In the genomic region with DNA sequence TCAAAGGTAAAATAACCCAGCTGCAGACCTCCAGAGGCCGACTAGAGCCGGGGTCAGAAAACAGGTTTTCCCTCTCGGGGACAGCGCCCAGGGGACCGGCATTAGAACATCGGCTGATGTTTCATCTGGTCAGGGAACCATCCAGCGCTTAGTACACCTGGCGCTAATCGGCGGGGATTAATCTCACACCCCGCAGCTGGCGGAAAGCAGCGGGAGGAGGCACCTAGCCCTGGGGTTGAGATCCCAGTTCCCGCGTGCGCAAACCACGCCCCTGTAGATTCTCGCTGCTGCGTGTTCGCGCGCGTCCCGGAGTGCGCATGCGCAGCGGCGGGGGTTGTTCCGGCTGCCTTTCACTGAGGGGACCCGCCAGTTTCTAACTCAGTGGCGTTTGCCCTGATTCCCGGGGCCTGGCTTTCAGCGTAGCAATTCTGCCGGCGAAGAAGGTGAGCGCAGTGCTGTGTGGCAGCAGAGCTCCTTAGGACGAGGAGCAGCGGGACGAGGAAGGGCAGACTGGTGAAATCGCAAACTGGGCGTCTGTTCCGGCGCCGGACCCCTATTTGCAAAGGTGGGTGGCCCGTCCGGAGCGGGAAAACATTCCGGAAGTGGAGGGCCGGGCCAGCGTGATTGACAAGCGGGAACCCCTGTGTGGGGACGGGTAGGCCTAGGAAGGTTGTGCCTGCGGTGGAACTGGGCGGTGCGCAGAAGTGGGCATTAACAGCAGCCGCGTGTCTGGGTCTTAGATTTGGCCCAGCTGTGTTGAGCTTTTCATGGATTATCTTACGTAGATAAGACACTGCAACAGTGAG, we compare ENCODE assay signal across 8 cellular contexts. TPM values are rescaled to one million over a fixed set of nuclear protein-coding genes. Genes with fewer than 3 reads are reported as not detected.
DNase-seq lines count a peak whose midpoint lies in the region; ATAC-seq and TF ChIP-seq lines count a peak whose summit lies in the region.
"Not testable (repeated sequence)": the region's sequence is repeated elsewhere in the genome, so short reads cannot be mapped to it uniquely, and the experiment has no call there.

A gene (plus strand): TSS at position 334 of the 806 bp plus-strand sequence. CDS start 4,534 bp downstream, outside the sequence.

- H3K4me1 ChIP-seq in muscle layer of colon (ENCODE audit: insufficient read depth, low read length), result not testable (repeated sequence)

- not testable (repeated sequence) for H3K36me3 Mint-ChIP-seq in IgD-negative memory B cell

- peak within 1 kb of the TSS; percentile 7 for H3K27ac ChIP-seq in muscle layer of colon (ENCODE audit: low read depth, low read length)

- not testable (repeated sequence) for H3K9me3 ChIP-seq in muscle layer of colon (ENCODE audit: low read length)

- not testable (repeated sequence) for H3K9ac ChIP-seq in muscle layer of colon (ENCODE audit: low read length)

- H3K4me1 Mint-ChIP-seq in IgD-negative memory B cell, result peaks cover 11 to 29% (median 12%) of the 10 kb centered on the region in 3 donors

- H3K4me3 ChIP-seq in muscle layer of colon (ENCODE audit: low read depth in 1 of 2, low read length in 2 of 2), result peak within 1 kb of the TSS; percentile 31 to 58

- H3K27me3 ChIP-seq in muscle layer of colon (ENCODE audit: control insufficient read depth in 1 of 2, insufficient read depth in 2 of 2, low read length in 2 of 2), result not testable (repeated sequence)

- peak within 1 kb of the TSS; percentile 93 to 99 (median 98) for H3K4me3 Mint-ChIP-seq in IgD-negative memory B cell

- H3K27me3 Mint-ChIP-seq in IgD-negative memory B cell, result not testable (repeated sequence)

- peak; percentile 85 for DNase-seq in DMS114 treated with DMSO at 0.1 percent for 48 hours (lab: John Stamatoyannopoulos, UW; ENCODE audit: unreplicated experiment)
- DNase-seq in OCI-M2 (lab: John Stamatoyannopoulos, UW; ENCODE audit: unreplicated experiment), result peak; percentile 26
- DNase-seq in activated T-cell treated with anti-CD3 and anti-CD28 coated beads for 4 hours, result peak; percentile 87
- peak; percentile 93 for DNase-seq in erythroblast (lab: John Stamatoyannopoulos, UW)
- peak; percentile 81 to 88 for DNase-seq in stimulated activated CD8-positive, alpha-beta memory T cell treated with anti-CD3 and anti-CD28 coated beads, Interleukin-7, amount 100 ng/mL, for 1 hour (ENCODE audit: low read depth in 2 of 2)

- TF ChIP-seq POLR2A in erythroblast (IDR thresholded peaks at IDR 0.05; ENCODE audit: low read length), result peak; percentile 66

- ATAC-seq in GM21576 (IDR thresholded peaks at IDR 0.05; ENCODE audit: unreplicated experiment), result peak; percentile 93

- not testable (repeated sequence) for H3K9me3 Mint-ChIP-seq in IgD-negative memory B cell

- not testable (repeated sequence) for H3K36me3 ChIP-seq in muscle layer of colon (ENCODE audit: insufficient read depth, low read length)

- H3K27ac Mint-ChIP-seq in IgD-negative memory B cell, result peak within 1 kb of the TSS; percentile 95 to 96 (median 96)

RNA-seq across cellular contexts. Expression of the gene that starts here (rescaled TPM):
- 22.3 TPM for polyA plus RNA-seq in IgD-negative memory B cell

Comparison
In these comparisons a context has a peak if more than half of its experiments do, and no peak if none do; other contexts are left out.
1. Peak in every context shown above with its lines: DNase-seq, ATAC-seq, H3K4me3 ChIP-seq and H3K27ac ChIP-seq.
2. DNase-seq: peak in every context shown above with its lines; median percentile 93 in erythroblast; 87 in activated T-cell treated with anti-CD3 and anti-CD28 coated beads for 4 hours; 85 in DMS114 treated with DMSO at 0.1 percent for 48 hours; 84 in stimulated activated CD8-positive, alpha-beta memory T cell treated with anti-CD3 and anti-CD28 coated beads, Interleukin-7, amount 100 ng/mL, for 1 hour; 26 in OCI-M2.